ENCODE assay signal across 8 cellular contexts in the genomic region with DNA sequence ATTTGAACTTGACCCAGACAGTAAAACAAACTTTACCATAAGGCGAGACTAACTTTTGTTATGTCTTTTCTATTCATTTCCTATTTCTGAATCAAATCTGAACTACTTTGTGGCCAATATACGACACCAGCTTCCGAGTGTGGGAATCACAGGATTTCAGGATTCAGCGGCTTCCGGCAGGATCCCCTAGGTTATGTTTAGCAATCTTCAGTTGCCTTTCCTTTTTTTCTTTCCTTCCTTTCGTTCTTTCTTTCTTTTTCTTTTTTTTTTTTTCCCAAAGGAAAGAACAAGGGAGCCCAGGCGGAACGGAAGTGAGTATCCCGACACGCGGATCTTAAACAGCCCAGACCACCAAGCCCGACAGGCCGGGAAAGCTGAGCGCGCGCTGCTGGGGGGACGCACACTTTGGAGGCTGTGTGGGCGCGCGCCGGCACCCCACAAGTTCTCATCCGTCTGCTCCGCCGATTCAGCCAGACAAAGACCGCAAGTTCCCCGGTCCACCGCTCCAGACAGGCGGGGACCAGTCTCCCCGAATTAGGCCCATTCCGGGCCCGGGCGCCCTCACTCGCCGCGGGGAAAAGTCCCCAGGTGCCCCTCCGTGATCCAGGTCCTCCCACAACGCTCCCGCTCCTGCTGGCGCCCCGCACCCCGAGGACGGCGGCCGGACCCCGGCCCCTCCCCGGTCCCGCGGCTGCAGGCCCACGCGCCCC. TPM values are rescaled to one million over a fixed set of nuclear protein-coding genes. Genes with fewer than 3 reads are reported as not detected.
A peak's percentile ranks its signal among the peaks of the same experiment; 100 is the strongest.
DNase-seq lines count a peak whose midpoint lies in the region; ATAC-seq, FAIRE-seq and TF ChIP-seq lines count a peak whose summit lies in the region.

No MANE protein-coding gene starts in this region.

- H3K36me3 Mint-ChIP-seq in activated CD4-positive, alpha-beta T cell treated with anti-CD3 and anti-CD28 coated beads, Interleukin-2, amount 10 ng/mL, durations not matched to agents 7 days and 5 days (ENCODE audit: low read depth), result no peaks in the 10 kb centered on the region

- H3K27me3 ChIP-seq in mucosa of rectum (ENCODE audit: control insufficient read depth in 2 of 2, insufficient read depth in 2 of 2, low read length in 2 of 2), result no peaks in the 10 kb centered on the region
- H3K27me3 ChIP-seq in thymus (ENCODE audit: control insufficient read depth, insufficient read depth), result peaks cover 33% of the 10 kb centered on the region

- peak overlapping the region; percentile 54 to 70 for H3K9ac ChIP-seq in mucosa of rectum (ENCODE audit: low read depth in 1 of 2, low read length in 2 of 2)

- H3K9me3 ChIP-seq in mucosa of rectum (ENCODE audit: control insufficient read depth in 2 of 2, low read length in 2 of 2) (no peaks in the 10 kb centered on the region), thymus (ENCODE audit: control insufficient read depth) (no peaks in the 10 kb centered on the region)

- H3K4me1 Mint-ChIP-seq in activated CD4-positive, alpha-beta T cell treated with anti-CD3 and anti-CD28 coated beads, Interleukin-2, amount 10 ng/mL, durations not matched to agents 7 days and 5 days, result peaks cover 16% of the 10 kb centered on the region

- no peaks in the 10 kb centered on the region for H3K36me3 ChIP-seq in mucosa of rectum (ENCODE audit: control insufficient read depth in 2 of 2, insufficient read depth in 2 of 2, low read length in 2 of 2)
- H3K36me3 ChIP-seq in thymus (ENCODE audit: control insufficient read depth, insufficient read depth), result no peaks in the 10 kb centered on the region

- no peaks in the 10 kb centered on the region for H3K9me3 Mint-ChIP-seq in activated CD4-positive, alpha-beta T cell treated with anti-CD3 and anti-CD28 coated beads, Interleukin-2, amount 10 ng/mL, durations not matched to agents 7 days and 5 days

- DNase-seq in ELF-1 (ENCODE audit: low read depth, low spot score) (peak; percentile 41), NCI-H446 (lab: John Stamatoyannopoulos, UW) (no peak), GM12892 (ENCODE audit: insufficient read length) (no peak)
- DNase-seq in activated CD4-positive, alpha-beta T cell treated with anti-CD3 and anti-CD28 coated beads, Interleukin-2, amount 10 ng/mL, durations not matched to agents 7 days and 5 days, result peak; percentile 46
- DNase-seq in effector CD8-positive, alpha-beta T cell (lab: John Stamatoyannopoulos, UW), result peak; percentile 19

- CTCF ChIA-PET in activated CD4-positive, alpha-beta T cell treated with anti-CD3 and anti-CD28 coated beads, Interleukin-2, amount 10 ng/mL, durations not matched to agents 7 days and 5 days (lab: Charles Lee), result no interaction called here

- H3K4me3 ChIP-seq in mucosa of rectum (ENCODE audit: low read length in 2 of 2), result peak overlapping the region; percentile 65 to 80
- H3K4me3 ChIP-seq in thymus (ENCODE audit: low read length), result peak overlapping the region; percentile 71

- H3K4me1 ChIP-seq in mucosa of rectum (ENCODE audit: control insufficient read depth in 2 of 2, insufficient read depth in 2 of 2, low read length in 2 of 2) (peaks cover 18 to 22% of the 10 kb centered on the region in 2 donors), thymus (ENCODE audit: control insufficient read depth, insufficient read depth, low read length) (no peaks in the 10 kb centered on the region)

- TF ChIP-seq POLR2A in GM12892 (IDR thresholded peaks at IDR 0.05; ENCODE audit: low read depth, low read length), result no peak

- no peak for FAIRE-seq in GM12892 (lab: Jason Lieb, UNC)

- H3K27ac Mint-ChIP-seq in activated CD4-positive, alpha-beta T cell treated with anti-CD3 and anti-CD28 coated beads, Interleukin-2, amount 10 ng/mL, durations not matched to agents 7 days and 5 days, result peak overlapping the region; percentile 60

- H3K4me3 Mint-ChIP-seq in activated CD4-positive, alpha-beta T cell treated with anti-CD3 and anti-CD28 coated beads, Interleukin-2, amount 10 ng/mL, durations not matched to agents 7 days and 5 days, result peak overlapping the region; percentile 75

- peak overlapping the region; percentile 51 to 61 for H3K27ac ChIP-seq in mucosa of rectum (ENCODE audit: low read depth in 2 of 2, low read length in 2 of 2)
- peak overlapping the region; percentile 52 for H3K27ac ChIP-seq in thymus (ENCODE audit: low read depth)

- 2% methylated on average over 50 of the region's 50 CpGs for WGBS in thymus

- ATAC-seq in HG03196 (IDR thresholded peaks at IDR 0.05; ENCODE audit: unreplicated experiment), result peak; percentile 15

- peaks cover 41% of the 10 kb centered on the region for H3K27me3 Mint-ChIP-seq in activated CD4-positive, alpha-beta T cell treated with anti-CD3 and anti-CD28 coated beads, Interleukin-2, amount 10 ng/mL, durations not matched to agents 7 days and 5 days

- POLR2A ChIA-PET in activated CD4-positive, alpha-beta T cell treated with anti-CD3 and anti-CD28 coated beads, Interleukin-2, amount 10 ng/mL, durations not matched to agents 7 days and 5 days (lab: Charles Lee), result no interaction called here

RNA-seq across cellular contexts. Expression of a gene that starts 0.5 kb away (rescaled TPM):
- 1 to 10 TPM in 1 of 2 experiments, under 1 TPM in 1; 0.74 to 1.2 TPM for total RNA-seq in activated CD4-positive, alpha-beta T cell treated with anti-CD3 and anti-CD28 coated beads, Interleukin-2, amount 10 ng/mL, durations not matched to agents 7 days and 5 days
- polyA plus RNA-seq in thymus, result 4.2 TPM
- polyA plus RNA-seq in GM12892 (2012; ENCODE audit: missing spikeins), result 0.45 TPM

RNA-seq across cellular contexts. Expression of a gene that starts 1.3 kb away (rescaled TPM):
- total RNA-seq in activated CD4-positive, alpha-beta T cell treated with anti-CD3 and anti-CD28 coated beads, Interleukin-2, amount 10 ng/mL, durations not matched to agents 7 days and 5 days, result not detected
- 1.5 TPM for polyA plus RNA-seq in thymus
- polyA plus RNA-seq in GM12892 (2012; ENCODE audit: missing spikeins), result 0.25 TPM

Comparison
In these comparisons a context has a peak if more than half of its experiments do, and no peak if none do; other contexts are left out.
1. DNase-seq: peak in ELF-1 (single experiment), activated CD4-positive, alpha-beta T cell treated with anti-CD3 and anti-CD28 coated beads, Interleukin-2, amount 10 ng/mL, durations not matched to agents 7 days and 5 days (single experiment) and effector CD8-positive, alpha-beta T cell (single experiment); none in NCI-H446 (0 of 2) and GM12892 (single experiment).